Comparison of ENCODE assay signal across 1 cellular context in the genomic region with DNA sequence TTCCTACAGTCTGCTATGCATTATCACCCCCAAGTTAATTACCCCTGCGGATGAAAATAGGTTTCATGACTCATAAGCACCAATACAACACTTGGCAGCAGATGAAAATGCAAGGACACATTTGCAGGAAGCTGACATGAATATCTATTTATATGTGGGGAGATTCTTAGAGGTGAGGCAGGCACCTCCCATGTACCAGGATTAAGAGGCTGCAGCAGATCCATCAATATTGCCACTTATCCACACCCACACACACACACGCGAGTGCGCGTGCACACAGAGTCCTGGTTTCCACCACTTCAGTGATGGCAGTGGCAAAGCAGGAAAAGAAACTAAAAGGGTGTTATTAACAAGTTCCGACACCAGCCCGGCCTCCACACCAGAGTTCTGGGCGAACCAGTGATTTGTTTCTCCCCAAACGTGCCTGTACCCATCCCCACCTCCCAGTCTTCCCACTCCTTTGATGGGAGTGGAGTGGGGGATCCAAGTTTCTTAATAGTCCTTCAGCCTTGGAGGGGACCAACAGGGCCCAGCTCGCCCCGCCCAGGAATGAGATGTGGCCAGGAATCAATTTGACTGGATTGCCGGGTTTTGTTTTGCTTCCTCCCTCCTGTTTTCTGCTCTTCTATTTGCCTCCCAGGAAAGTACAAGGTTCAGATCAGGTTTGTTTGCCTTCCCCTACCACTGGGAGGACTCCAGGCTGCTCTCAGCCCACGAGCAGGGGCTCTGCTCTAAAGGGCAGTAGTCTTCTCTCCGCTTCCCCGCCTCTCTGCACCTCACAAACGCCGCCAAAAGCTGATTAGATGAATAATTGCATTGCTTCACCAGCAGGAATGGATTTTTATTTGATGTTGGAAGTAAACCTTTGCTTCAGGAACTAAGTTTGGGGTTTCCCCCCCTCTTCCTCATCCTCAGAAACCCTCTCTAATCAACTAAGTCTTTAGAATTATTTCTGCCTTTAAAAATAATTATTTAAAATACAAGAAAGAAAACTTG.
TF ChIP-seq lines count a peak whose summit lies in the region.

No MANE protein-coding gene starts in this region.

TF ChIP-seq in IMR-90, 13 proteins besides CTCF, POLR2A, EP300 and RAD21:
- 0 out of 2 replicates have a peak, but pooled peaks have one; percentile 23 for TF ChIP-seq SMC3 (IDR thresholded peaks at IDR 0.05; ENCODE audit: low read depth, low read length)
- TF ChIP-seq MXI1 (IDR thresholded peaks at IDR 0.05; ENCODE audit: borderline replicate concordance, low read depth, low read length) = no peak
